Comparison of ENCODE assay signal across 11 cellular contexts in the genomic region with DNA sequence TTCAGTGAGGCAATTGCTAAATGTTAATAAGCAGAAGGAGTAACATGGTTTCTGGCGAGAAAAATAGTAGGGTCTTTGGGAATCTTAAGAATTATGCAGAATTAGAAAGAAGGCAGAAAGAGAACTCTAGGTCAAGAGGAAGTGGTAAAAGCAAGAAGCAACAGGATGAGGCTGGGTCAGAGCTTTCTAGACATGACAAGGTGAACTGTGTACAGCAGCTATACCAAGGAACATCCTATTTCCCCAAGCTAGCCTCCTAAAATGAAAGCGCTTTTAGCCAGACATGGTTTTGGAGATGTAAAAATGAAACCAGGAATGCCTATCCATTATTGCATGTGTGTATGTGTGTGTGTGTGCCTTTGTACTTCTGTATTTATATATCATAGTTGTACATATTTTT. TPM values are rescaled to one million over a fixed set of nuclear protein-coding genes. Genes with fewer than 3 reads are reported as not detected.
DNase-seq lines count a peak whose midpoint lies in the region; ATAC-seq, FAIRE-seq and TF ChIP-seq lines count a peak whose summit lies in the region.
"Had no signal": no experiment of that assay in that cellular context is flagged by ENCODE, and none has a peak within 500 bp of the region (broad histone marks: within the 10 kb centered on the region; RNA-seq: fewer than 3 reads in every experiment).

No MANE protein-coding gene starts in this region.

- peaks cover 46% of the 10 kb centered on the region for H3K4me1 Mint-ChIP-seq in activated CD4-positive, alpha-beta memory T cell treated with anti-CD3 and anti-CD28 coated beads, Interleukin-2, amount 10 ng/mL, durations not matched to agents 7 days and 5 days
- peaks cover 14 to 52% (median 43%) of the 10 kb centered on the region in 4 donors for H3K4me1 Mint-ChIP-seq in naive thymus-derived CD8-positive, alpha-beta T cell
- H3K4me1 Mint-ChIP-seq: nephron had no signal

- ATAC-seq in naive thymus-derived CD8-positive, alpha-beta T cell: peak; percentile 74 to 80
- no peak for ATAC-seq in GM19452 (IDR thresholded peaks at IDR 0.05; ENCODE audit: unreplicated experiment)
- ATAC-seq: left cardiac atrium had no signal

- no peaks in the 10 kb centered on the region for H3K9me3 Mint-ChIP-seq in activated CD4-positive, alpha-beta memory T cell treated with anti-CD3 and anti-CD28 coated beads, Interleukin-2, amount 10 ng/mL, durations not matched to agents 7 days and 5 days
- H3K9me3 Mint-ChIP-seq in naive thymus-derived CD8-positive, alpha-beta T cell: no peaks in the 10 kb centered on the region
- H3K9me3 Mint-ChIP-seq: nephron had no signal

- no peak for TF ChIP-seq POLR2A in GM12892 (IDR thresholded peaks at IDR 0.05; ENCODE audit: low read depth, low read length)

- DNase-seq in GM12892 (ENCODE audit: insufficient read length) (no peak), Kasumi-1 (lab: John Stamatoyannopoulos, UW) (peak; percentile 41 to 61), DMS79 treated with DMSO at 0.1 percent for 48 hours (lab: John Stamatoyannopoulos, UW) (no peak), SW480 (ENCODE audit: low spot score) (no peak)
- peak; percentile 28 for DNase-seq in activated CD4-positive, alpha-beta memory T cell treated with anti-CD3 and anti-CD28 coated beads, Interleukin-2, amount 10 ng/mL, durations not matched to agents 7 days and 5 days
- DNase-seq in naive thymus-derived CD8-positive, alpha-beta T cell: peak in 2 of 10 donors; percentile 19 to 30
- DNase-seq: GOT3, left cardiac atrium, MM.1S had no signal

- POLR2A ChIA-PET in activated CD4-positive, alpha-beta memory T cell treated with anti-CD3 and anti-CD28 coated beads, Interleukin-2, amount 10 ng/mL, durations not matched to agents 7 days and 5 days (lab: Charles Lee): interaction anchor here (0.6 to 2.9 kb wide), 6 partner anchors 9 to 621 kb away, joined by 3 to 30 read pairs (median 3); no protein-coding TSS in a partner anchor
- POLR2A ChIA-PET in naive thymus-derived CD8-positive, alpha-beta T cell (lab: Charles Lee): interaction anchor here (0.7 to 9.4 kb wide), 4 partner anchors 14 to 109 kb away, joined by 3 to 93 read pairs (median 30); partner anchors contain the start of gene STAT4

- peaks cover 42% of the 10 kb centered on the region for H3K36me3 Mint-ChIP-seq in activated CD4-positive, alpha-beta memory T cell treated with anti-CD3 and anti-CD28 coated beads, Interleukin-2, amount 10 ng/mL, durations not matched to agents 7 days and 5 days (ENCODE audit: low read depth)
- peaks cover 7 to 37% (median 13%) of the 10 kb centered on the region in 3 donors for H3K36me3 Mint-ChIP-seq in naive thymus-derived CD8-positive, alpha-beta T cell

- peak overlapping the region; percentile 12 for H3K4me3 Mint-ChIP-seq in activated CD4-positive, alpha-beta memory T cell treated with anti-CD3 and anti-CD28 coated beads, Interleukin-2, amount 10 ng/mL, durations not matched to agents 7 days and 5 days
- H3K4me3 Mint-ChIP-seq in naive thymus-derived CD8-positive, alpha-beta T cell: peak overlapping the region in 9 of 10 donors; percentile 43 to 84 (median 70)
- H3K4me3 Mint-ChIP-seq: nephron had no signal

- H3K27me3 Mint-ChIP-seq in activated CD4-positive, alpha-beta memory T cell treated with anti-CD3 and anti-CD28 coated beads, Interleukin-2, amount 10 ng/mL, durations not matched to agents 7 days and 5 days: no peaks in the 10 kb centered on the region
- no peaks in the 10 kb centered on the region for H3K27me3 Mint-ChIP-seq in naive thymus-derived CD8-positive, alpha-beta T cell

- peak overlapping the region; percentile 71 for H3K27ac Mint-ChIP-seq in activated CD4-positive, alpha-beta memory T cell treated with anti-CD3 and anti-CD28 coated beads, Interleukin-2, amount 10 ng/mL, durations not matched to agents 7 days and 5 days
- H3K27ac Mint-ChIP-seq in naive thymus-derived CD8-positive, alpha-beta T cell: peak overlapping the region; percentile 60 to 91 (median 87)
- H3K27ac Mint-ChIP-seq: nephron had no signal

- FAIRE-seq in GM12892 (lab: Jason Lieb, UNC): peak; percentile 36

- CTCF ChIA-PET in activated CD4-positive, alpha-beta memory T cell treated with anti-CD3 and anti-CD28 coated beads, Interleukin-2, amount 10 ng/mL, durations not matched to agents 7 days and 5 days (lab: Charles Lee): interaction anchor here (0.6 to 9.8 kb wide), 3 partner anchors 9 to 97 kb away, joined by 4 to 512 read pairs (median 5); partner anchors contain the start of gene STAT4

RNA-seq across cellular contexts. Expression of gene STAT1, which starts 42.2 kb away (rescaled TPM):
- polyA plus RNA-seq in GM12892 (2012; ENCODE audit: missing spikeins): 219 TPM
- 100 to 1,000 TPM; 540 to 547 TPM for total RNA-seq in activated CD4-positive, alpha-beta memory T cell treated with anti-CD3 and anti-CD28 coated beads, Interleukin-2, amount 10 ng/mL, durations not matched to agents 7 days and 5 days
- total RNA-seq in naive thymus-derived CD8-positive, alpha-beta T cell: 10 to 100 TPM; 62.8 to 74.9 TPM
- polyA plus RNA-seq in naive thymus-derived CD8-positive, alpha-beta T cell: 100 to 1,000 TPM; 154 to 231 (median 217) TPM

Comparison
In these comparisons a context has a peak if more than half of its experiments do, and no peak if none do; other contexts are left out.
1. DNase-seq: peak in Kasumi-1 (2 of 2) and activated CD4-positive, alpha-beta memory T cell treated with anti-CD3 and anti-CD28 coated beads, Interleukin-2, amount 10 ng/mL, durations not matched to agents 7 days and 5 days (single experiment); none in GM12892 (single experiment), DMS79 treated with DMSO at 0.1 percent for 48 hours (single experiment) and SW480 (single experiment).
2. RNA of gene STAT1, which starts 42.2 kb away (total RNA-seq): 540 to 547 TPM in activated CD4-positive, alpha-beta memory T cell treated with anti-CD3 and anti-CD28 coated beads, Interleukin-2, amount 10 ng/mL, durations not matched to agents 7 days and 5 days; 62.8 to 74.9 TPM in naive thymus-derived CD8-positive, alpha-beta T cell; every median in the first group is over 4 times any median in the second.